ENCODE assay signal across 20 cellular contexts in the genomic region with DNA sequence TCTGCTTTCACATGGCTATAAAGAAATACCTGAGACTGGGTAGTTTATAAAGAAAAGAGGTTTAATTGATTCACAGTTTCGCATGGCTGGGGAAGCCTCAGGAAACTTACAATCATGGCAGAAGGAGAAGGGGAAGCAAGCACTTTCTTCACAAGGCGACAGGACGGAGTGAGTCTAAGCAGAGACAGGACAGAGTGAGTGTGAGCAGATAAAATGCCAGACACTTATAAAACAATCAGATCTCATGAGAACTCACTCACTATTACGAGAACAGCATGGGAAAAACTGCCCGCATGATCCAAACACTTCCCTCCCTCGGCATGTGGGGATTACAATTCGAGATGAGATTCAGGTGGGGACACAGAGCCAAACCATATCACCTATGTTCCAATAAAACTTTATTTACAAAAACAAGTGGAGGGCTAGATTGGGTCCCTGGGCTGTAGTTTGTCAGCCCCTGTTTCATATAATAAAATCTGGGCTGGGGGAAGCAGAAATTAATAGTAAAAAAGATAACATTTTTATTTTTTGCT. TPM values are rescaled to one million over a fixed set of nuclear protein-coding genes. Genes with fewer than 3 reads are reported as not detected.
A peak's percentile ranks its signal among the peaks of the same experiment; 100 is the strongest.
DNase-seq lines count a peak whose midpoint lies in the region; ATAC-seq and TF ChIP-seq lines count a peak whose summit lies in the region.
"Had no signal": no experiment of that assay in that cellular context is flagged by ENCODE, and none has a peak within 500 bp of the region (broad histone marks: within the 10 kb centered on the region; RNA-seq: fewer than 3 reads in every experiment).

No MANE protein-coding gene starts in this region.

- no peaks in the 10 kb centered on the region for H3K4me1 Mint-ChIP-seq in activated T-helper 17 cell treated with anti-CD3 and anti-CD28 coated beads, Interleukin-2, amount 50 U/mL, for 72 hours
- H3K4me1 Mint-ChIP-seq: CD8-positive, alpha-beta memory T cell had no signal

- no peak overlapping the region for H3K27ac Mint-ChIP-seq in activated T-helper 17 cell treated with anti-CD3 and anti-CD28 coated beads, Interleukin-2, amount 50 U/mL, for 72 hours
- H3K27ac Mint-ChIP-seq: CD8-positive, alpha-beta memory T cell had no signal

- H3K27me3 Mint-ChIP-seq in activated T-helper 17 cell treated with anti-CD3 and anti-CD28 coated beads, Interleukin-2, amount 50 U/mL, for 72 hours, result peaks cover under 1% of the 10 kb centered on the region

- ATAC-seq in right cardiac atrium, result peak; percentile 23 to 55
- no peak for ATAC-seq in activated T-helper 17 cell treated with anti-CD3 and anti-CD28 coated beads, Interleukin-2, amount 50 U/mL, for 72 hours (replicated peaks)

- no peaks in the 10 kb centered on the region for H4K20me1 ChIP-seq in fibroblast of lung (ENCODE audit: control insufficient read depth, extremely low read depth, insufficient read depth, low read length)
- H4K20me1 ChIP-seq in smooth muscle cell (ENCODE audit: low read depth), result no peaks in the 10 kb centered on the region

- H3K36me3 Mint-ChIP-seq in activated T-helper 17 cell treated with anti-CD3 and anti-CD28 coated beads, Interleukin-2, amount 50 U/mL, for 72 hours (ENCODE audit: low read depth), result no peaks in the 10 kb centered on the region
- H3K36me3 Mint-ChIP-seq: CD8-positive, alpha-beta memory T cell had no signal

- H3K4me3 ChIP-seq in right cardiac atrium (ENCODE audit: low read length) (no peak overlapping the region), fibroblast of lung (replicated peaks in 1 of 4; ENCODE audit: control extremely low read depth in 1 of 4, insufficient read depth in 1 of 4, low read depth in 3 of 4, low read length in 4 of 4) (no peak overlapping the region), smooth muscle cell (no peak overlapping the region)
- H3K4me3 ChIP-seq: HAP-1, MG63 had no signal

- H3K9me3 ChIP-seq in right cardiac atrium (ENCODE audit: control insufficient read depth, low read length) (no peaks in the 10 kb centered on the region), fibroblast of lung (ENCODE audit: control insufficient read depth, insufficient read depth, low read depth, low read length) (no peaks in the 10 kb centered on the region), smooth muscle cell (replicated peaks; ENCODE audit: low read depth) (no peaks in the 10 kb centered on the region)
- H3K9me3 ChIP-seq: HAP-1, MG63 had no signal

- H2AFZ ChIP-seq in fibroblast of lung (ENCODE audit: low read length) (peak overlapping the region; percentile 74), smooth muscle cell (ENCODE audit: low read depth) (peak overlapping the region; percentile 44)

- H3K27ac ChIP-seq in right cardiac atrium (ENCODE audit: low read length), result no peak overlapping the region
- H3K27ac ChIP-seq in fibroblast of lung (ENCODE audit: insufficient read depth, low read length), result no peak overlapping the region
- H3K27ac ChIP-seq in smooth muscle cell (ENCODE audit: low read depth), result peak overlapping the region; percentile 75
- H3K27ac ChIP-seq: C4-2B, RWPE1 had no signal

- H3K4me3 Mint-ChIP-seq in activated T-helper 17 cell treated with anti-CD3 and anti-CD28 coated beads, Interleukin-2, amount 50 U/mL, for 72 hours, result no peak overlapping the region
- H3K4me3 Mint-ChIP-seq: CD8-positive, alpha-beta memory T cell had no signal

- H3K27me3 ChIP-seq in right cardiac atrium (ENCODE audit: control insufficient read depth, insufficient read depth), result no peaks in the 10 kb centered on the region
- no peaks in the 10 kb centered on the region for H3K27me3 ChIP-seq in fibroblast of lung (ENCODE audit: control insufficient read depth, insufficient read depth, low read length)
- H3K27me3 ChIP-seq in smooth muscle cell (ENCODE audit: low read depth), result no peaks in the 10 kb centered on the region
- H3K27me3 ChIP-seq: MG63 had no signal

- intact Hi-C loops in right cardiac atrium (cut with DNase I) (no loop called here), cardiac septum (cut with DNase I) (no loop called here), head of caudate nucleus (cut with DNase I) (no loop called here)

- H3K36me3 ChIP-seq in fibroblast of lung (ENCODE audit: control insufficient read depth, insufficient read depth, low read length), result no peaks in the 10 kb centered on the region
- no peaks in the 10 kb centered on the region for H3K36me3 ChIP-seq in smooth muscle cell (ENCODE audit: low read depth)
- H3K36me3 ChIP-seq: HAP-1, MG63 had no signal

- WGBS in right cardiac atrium, result 60% methylated on average over 7 of the region's 7 CpGs
- WGBS in smooth muscle cell (ENCODE audit: low lambda C conversion rate), result 18% methylated on average over 7 of the region's 7 CpGs

- no peak for DNase-seq in right cardiac atrium
- no peak for DNase-seq in cardiac septum (ENCODE audit: low spot score)
- peak; percentile 13 for DNase-seq in SK-N-DZ (ENCODE audit: low spot score)
- DNase-seq in fibroblast of lung (ENCODE audit: low read depth in 2 of 2), result no peak
- no peak for DNase-seq in smooth muscle cell (lab: John Stamatoyannopoulos, UW; ENCODE audit: unreplicated experiment)
- DNase-seq in GM13976 (ENCODE audit: low spot score), result no peak
- DNase-seq in head of caudate nucleus, result no peak
- DNase-seq: CD8-positive, alpha-beta memory T cell; MG63; NCI-H1417; NCI-H1694 treated with DMSO at 0.1 percent for 48 hours; NCI-H2107; NCI-H446 treated with DMSO at 0.1 percent for 48 hours; NCI-H526 treated with DMSO at 0.1 percent for 48 hours had no signal

- H3K4me1 ChIP-seq in right cardiac atrium (ENCODE audit: control insufficient read depth, insufficient read depth, low read length) (no peaks in the 10 kb centered on the region), fibroblast of lung (ENCODE audit: control insufficient read depth, extremely low read depth, insufficient read depth, low read length) (no peaks in the 10 kb centered on the region), smooth muscle cell (ENCODE audit: low read depth) (no peaks in the 10 kb centered on the region)

- in situ Hi-C loops in GM13976 (cut with MboI; ENCODE audit: low sequenced_read_pairs, unreplicated experiment), result no loop called here

- H3K9ac ChIP-seq in fibroblast of lung (ENCODE audit: insufficient read depth, low read length) (no peak overlapping the region), smooth muscle cell (ENCODE audit: low read depth) (no peak overlapping the region)

- H3K4me2 ChIP-seq in fibroblast of lung (ENCODE audit: extremely low read depth, insufficient read depth, low read length), result no peak overlapping the region
- peak overlapping the region; percentile 56 for H3K4me2 ChIP-seq in smooth muscle cell

- no peaks in the 10 kb centered on the region for H3K9me3 Mint-ChIP-seq in activated T-helper 17 cell treated with anti-CD3 and anti-CD28 coated beads, Interleukin-2, amount 50 U/mL, for 72 hours
- H3K9me3 Mint-ChIP-seq: CD8-positive, alpha-beta memory T cell had no signal

- no peaks in the 10 kb centered on the region for H3F3A ChIP-seq in smooth muscle cell (ENCODE audit: low read depth)

- TF ChIP-seq CTCF in fibroblast of lung (conservative IDR thresholded peaks at IDR 0.05 in 1 of 2, IDR thresholded peaks at IDR 0.05 in 1 of 2; ENCODE audit: low read depth in 1 of 2, low read length in 2 of 2), result no peak
- TF ChIP-seq CTCF in smooth muscle cell (IDR thresholded peaks at IDR 0.05; ENCODE audit: borderline replicate concordance, insufficient read depth, poor library complexity, severe bottlenecking), result no peak
- TF ChIP-seq CTCF in GM13976 (IDR thresholded peaks at IDR 0.05; ENCODE audit: borderline replicate concordance, control extremely low read depth, extremely low read depth, insufficient read depth, missing control alignments), result no peak

- no peaks in the 10 kb centered on the region for H3K79me2 ChIP-seq in fibroblast of lung (ENCODE audit: control insufficient read depth, insufficient read depth, low read length)
- H3K79me2 ChIP-seq in smooth muscle cell (ENCODE audit: low read depth), result no peaks in the 10 kb centered on the region

RNA-seq across cellular contexts. Expression of gene CTAGE9, which starts 37.1 kb away (rescaled TPM):
- total RNA-seq in right cardiac atrium (not detected), cardiac septum (not detected), fibroblast of lung (not detected in 2 replicates), smooth muscle cell (not detected in 2 replicates)
- polyA plus RNA-seq in right cardiac atrium (not detected), fibroblast of lung (not detected in 2 replicates), smooth muscle cell (not detected in 2 replicates)
- polyA plus RNA-seq in SK-N-DZ (2014; cell fraction: cytosol; rRNA removed), result not detected in 2 replicates
- not detected in 2 replicates for polyA plus RNA-seq in SK-N-DZ (2014; cell fraction: nucleus; rRNA removed)
- polyA plus RNA-seq in fibroblast of lung (2012), result not detected in 2 replicates
- not detected in 2 replicates for polyA minus RNA-seq in fibroblast of lung (ENCODE audit: low replicate concordance)
- not detected for total RNA-seq in activated T-helper 17 cell treated with anti-CD3 and anti-CD28 coated beads, Interleukin-2, amount 50 U/mL, for 72 hours
- total RNA-seq: CD8-positive, alpha-beta memory T cell; Daoy; LHCN-M2 had no signal
- polyA plus RNA-seq: CD8-positive, alpha-beta memory T cell had no signal

RNA-seq across cellular contexts. Expression of gene OR2A4, which starts 46.7 kb away (rescaled TPM):
- not detected for total RNA-seq in right cardiac atrium
- polyA plus RNA-seq in right cardiac atrium, result not detected
- 0.13 TPM for total RNA-seq in cardiac septum
- not detected in 2 replicates for polyA plus RNA-seq in SK-N-DZ (2014; cell fraction: cytosol; rRNA removed)
- polyA plus RNA-seq in SK-N-DZ (2014; cell fraction: nucleus; rRNA removed), result not detected in 2 replicates
- total RNA-seq in fibroblast of lung, result not detected in 2 replicates
- polyA plus RNA-seq in fibroblast of lung, result 0.08 TPM in 1 of 2 replicates, not detected in the other
- not detected in 2 replicates for polyA plus RNA-seq in fibroblast of lung (2012)
- not detected in 2 replicates for polyA minus RNA-seq in fibroblast of lung (ENCODE audit: low replicate concordance)
- 4.1 TPM in 1 of 2 replicates, not detected in the other for total RNA-seq in smooth muscle cell
- polyA plus RNA-seq in smooth muscle cell, result 0.11 and 0.19 TPM in 2 replicates
- not detected for total RNA-seq in activated T-helper 17 cell treated with anti-CD3 and anti-CD28 coated beads, Interleukin-2, amount 50 U/mL, for 72 hours
- total RNA-seq: CD8-positive, alpha-beta memory T cell; Daoy had no signal
- polyA plus RNA-seq: CD8-positive, alpha-beta memory T cell had no signal

RNA-seq across cellular contexts. Expression of gene ENPP1, which starts 59.9 kb away (rescaled TPM):
- total RNA-seq in right cardiac atrium (1 to 10 TPM; 2.6 to 4.5 (median 3.1) TPM), cardiac septum (3.3 TPM), fibroblast of lung (13.1 and 85.4 TPM in 2 replicates), smooth muscle cell (433 and 501 TPM in 2 replicates)
- polyA plus RNA-seq in right cardiac atrium (1.2 TPM), fibroblast of lung (48.6 and 51.7 TPM in 2 replicates), smooth muscle cell (193 and 329 TPM in 2 replicates)
- 0.29 and 2.2 TPM in 2 replicates for polyA plus RNA-seq in SK-N-DZ (2014; cell fraction: cytosol; rRNA removed)
- 0.53 and 0.61 TPM in 2 replicates for polyA plus RNA-seq in SK-N-DZ (2014; cell fraction: nucleus; rRNA removed)
- polyA plus RNA-seq in fibroblast of lung (2012), result 22.8 and 24.8 TPM in 2 replicates
- 13.0 and 15.2 TPM in 2 replicates for polyA minus RNA-seq in fibroblast of lung (ENCODE audit: low replicate concordance)
- total RNA-seq in activated T-helper 17 cell treated with anti-CD3 and anti-CD28 coated beads, Interleukin-2, amount 50 U/mL, for 72 hours, result under 1 TPM; 0.73 to 0.74 TPM
